ENCODE assay signal across 9 cellular contexts in the genomic region with DNA sequence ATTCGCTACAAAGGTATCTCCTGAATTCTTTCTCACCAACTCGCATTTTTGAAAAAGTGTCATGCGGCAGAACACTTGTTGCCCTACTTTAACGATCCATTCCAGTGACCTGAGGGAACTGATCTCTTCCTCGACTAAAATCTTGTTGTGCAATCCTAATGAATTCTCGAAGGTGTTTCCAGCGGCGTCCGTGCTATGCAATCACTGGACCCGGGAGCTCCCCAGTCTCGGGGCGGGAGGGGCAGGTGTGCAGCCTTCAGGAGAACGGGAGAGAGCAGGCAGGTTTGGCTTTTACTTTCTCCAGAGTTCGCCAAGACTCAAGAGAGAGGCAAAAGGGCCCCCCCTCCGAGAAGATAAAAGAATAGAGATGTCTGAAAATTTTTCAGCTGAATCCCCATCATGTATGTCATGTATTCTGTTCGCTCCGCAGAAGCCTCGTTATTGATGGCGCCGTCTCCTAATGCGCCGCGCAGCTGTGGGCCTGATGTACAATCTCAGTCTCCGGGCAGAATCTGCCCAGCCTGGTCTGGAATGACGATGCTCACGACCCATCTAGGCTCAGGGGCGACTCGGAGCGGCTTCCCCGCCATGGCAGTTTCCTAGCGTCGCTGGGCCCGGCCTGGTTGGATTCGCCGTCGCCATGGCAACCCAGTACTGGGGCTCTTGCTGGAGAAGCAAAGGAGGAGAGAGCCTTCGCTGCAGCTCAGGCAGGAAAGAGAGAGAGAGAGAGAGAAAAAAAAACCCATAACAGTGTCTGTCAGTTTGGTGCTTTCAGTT. TPM values are rescaled to one million over a fixed set of nuclear protein-coding genes. Genes with fewer than 3 reads are reported as not detected.
DNase-seq lines count a peak whose midpoint lies in the region; ATAC-seq and TF ChIP-seq lines count a peak whose summit lies in the region.
"Had no signal": no experiment of that assay in that cellular context is flagged by ENCODE, and none has a peak within 500 bp of the region (broad histone marks: within the 10 kb centered on the region; RNA-seq: fewer than 3 reads in every experiment).

No MANE protein-coding gene starts in this region.

- no peaks in the 10 kb centered on the region for H3K27me3 ChIP-seq in trophoblast cell (ENCODE audit: insufficient read depth, low read length)
- H3K27me3 ChIP-seq in CD4-positive, alpha-beta memory T cell (ENCODE audit: insufficient read depth, low read length), result no peaks in the 10 kb centered on the region
- no peaks in the 10 kb centered on the region for H3K27me3 ChIP-seq in MM.1S (replicated peaks; ENCODE audit: insufficient read depth, low read length)

- H3K79me1 ChIP-seq in trophoblast cell (ENCODE audit: low read length), result no peaks in the 10 kb centered on the region

- H3K9me2 ChIP-seq in MM.1S (replicated peaks; ENCODE audit: insufficient read depth, low read length), result no peaks in the 10 kb centered on the region

- H4K91ac ChIP-seq in trophoblast cell (ENCODE audit: low read depth, low read length), result no peak overlapping the region

- peaks cover 41% of the 10 kb centered on the region for H3F3A ChIP-seq in MM.1S (ENCODE audit: insufficient read depth, low read length)

- H4K20me1 ChIP-seq in MM.1S (ENCODE audit: insufficient read depth, low read length), result no peaks in the 10 kb centered on the region

- no peak overlapping the region for H2BK12ac ChIP-seq in trophoblast cell (ENCODE audit: low read length)

- H4K8ac ChIP-seq in trophoblast cell (ENCODE audit: low read depth, low read length), result no peak overlapping the region

- TF ChIP-seq CTCF in MM.1S (IDR thresholded peaks at IDR 0.05; ENCODE audit: low read length), result no peak

- no peak overlapping the region for H4K12ac ChIP-seq in trophoblast cell (ENCODE audit: low read depth, low read length)

- no peak overlapping the region for H3K27ac Mint-ChIP-seq in CD4-positive, alpha-beta memory T cell
- no peak overlapping the region for H3K27ac Mint-ChIP-seq in T-helper 17 cell

- H2AFZ ChIP-seq in trophoblast cell (ENCODE audit: insufficient read depth, low read length, poor library complexity), result no peak overlapping the region
- no peak overlapping the region for H2AFZ ChIP-seq in MM.1S (ENCODE audit: low read length)

- H3K4me3 ChIP-seq in trophoblast cell (ENCODE audit: low read depth, low read length) (no peak overlapping the region), MM.1S (ENCODE audit: low read length) (no peak overlapping the region)
- H3K4me3 ChIP-seq in CD4-positive, alpha-beta memory T cell (ENCODE audit: low read length in 2 of 2), result no peak overlapping the region

- no peak overlapping the region for H3K18ac ChIP-seq in trophoblast cell (ENCODE audit: low read length)

- H3K9me3 ChIP-seq in trophoblast cell (ENCODE audit: insufficient read depth, low read depth, low read length), result peaks cover 2% of the 10 kb centered on the region
- no peaks in the 10 kb centered on the region for H3K9me3 ChIP-seq in CD4-positive, alpha-beta memory T cell (ENCODE audit: control insufficient read depth in 1 of 2, low read length in 2 of 2)
- no peaks in the 10 kb centered on the region for H3K9me3 ChIP-seq in T-helper 17 cell (ENCODE audit: control insufficient read depth, low read length, poor library complexity, severe bottlenecking)
- H3K9me3 ChIP-seq in MM.1S (replicated peaks; ENCODE audit: insufficient read depth, low read length), result no peaks in the 10 kb centered on the region

- DNase-seq in DMS79 treated with DMSO at 0.1 percent for 48 hours (lab: John Stamatoyannopoulos, UW), result peak; percentile 91
- DNase-seq in NCI-H748 treated with DMSO at 0.1 percent for 48 hours (lab: John Stamatoyannopoulos, UW), result peak; percentile 92
- DNase-seq in head of caudate nucleus, result peak; percentile 71 to 95 (median 90)
- DNase-seq in trophoblast cell, result peak; percentile 33 to 81
- DNase-seq in CD4-positive, alpha-beta memory T cell, result no peak
- no peak for DNase-seq in T-helper 17 cell
- no peak for DNase-seq in activated naive CD4-positive, alpha-beta T cell treated with anti-CD3 and anti-CD28 coated beads, Interleukin-2, amount 50 U/mL, for 16 hours
- no peak for DNase-seq in MM.1S
- DNase-seq: PC-3 had no signal

- intact Hi-C loops in head of caudate nucleus (cut with DNase I), result loop anchor here (2.0 kb wide), 1 partner anchor 38 kb away; a partner anchor contains a TSS
- intact Hi-C loops in CD4-positive, alpha-beta memory T cell (cut with micrococcal nuclease), result no loop called here

- H3K27ac ChIP-seq in trophoblast cell (ENCODE audit: low read depth, low read length) (no peak overlapping the region), MM.1S (ENCODE audit: low read length) (no peak overlapping the region)
- no peak overlapping the region for H3K27ac ChIP-seq in CD4-positive, alpha-beta memory T cell (ENCODE audit: low read depth, low read length)

- no peak overlapping the region for H2AK5ac ChIP-seq in trophoblast cell (ENCODE audit: low read length)

- CTCF ChIA-PET in CD4-positive, alpha-beta memory T cell (lab: Charles Lee; ENCODE audit: partially characterized antibody), result no interaction called here

- H3K79me2 ChIP-seq in trophoblast cell (ENCODE audit: control insufficient read depth, insufficient read depth, low read length, poor library complexity) (no peaks in the 10 kb centered on the region), MM.1S (ENCODE audit: low read length) (peaks cover 69% of the 10 kb centered on the region)

- H2BK5ac ChIP-seq in trophoblast cell (ENCODE audit: low read depth, low read length, poor library complexity), result no peak overlapping the region

- no peak for ATAC-seq in T-helper 17 cell
- ATAC-seq: PC-3 had no signal

- no peak overlapping the region for H3K4me3 Mint-ChIP-seq in CD4-positive, alpha-beta memory T cell
- no peak overlapping the region for H3K4me3 Mint-ChIP-seq in T-helper 17 cell

- H3K4me1 ChIP-seq in trophoblast cell (ENCODE audit: control insufficient read depth in 1 of 2, insufficient read depth in 2 of 2, low read length in 2 of 2), result no peaks in the 10 kb centered on the region
- H3K4me1 ChIP-seq in CD4-positive, alpha-beta memory T cell (ENCODE audit: insufficient read depth, low read length), result no peaks in the 10 kb centered on the region
- peaks cover 55% of the 10 kb centered on the region for H3K4me1 ChIP-seq in MM.1S (ENCODE audit: low read length)

- H3K27me3 Mint-ChIP-seq in CD4-positive, alpha-beta memory T cell, result no peaks in the 10 kb centered on the region
- H3K27me3 Mint-ChIP-seq in T-helper 17 cell, result no peaks in the 10 kb centered on the region

- no peak overlapping the region for H3K9ac ChIP-seq in trophoblast cell (ENCODE audit: low read length)
- no peak overlapping the region for H3K9ac ChIP-seq in MM.1S (ENCODE audit: low read length)

- POLR2A ChIA-PET in CD4-positive, alpha-beta memory T cell (lab: Charles Lee; ENCODE audit: partially characterized antibody), result no interaction called here

- peaks cover 26 to 27% of the 10 kb centered on the region in 2 donors for H3K36me3 Mint-ChIP-seq in CD4-positive, alpha-beta memory T cell
- H3K36me3 Mint-ChIP-seq in T-helper 17 cell (ENCODE audit: low read depth), result no peaks in the 10 kb centered on the region

- H3K4me2 ChIP-seq in trophoblast cell (ENCODE audit: low read length) (no peak overlapping the region), MM.1S (ENCODE audit: low read depth, low read length) (no peak overlapping the region)

- no peaks in the 10 kb centered on the region for H3K4me1 Mint-ChIP-seq in CD4-positive, alpha-beta memory T cell
- H3K4me1 Mint-ChIP-seq in T-helper 17 cell, result peaks cover 3% of the 10 kb centered on the region

- H3K23ac ChIP-seq in trophoblast cell (ENCODE audit: low read length), result no peak overlapping the region

- no peak overlapping the region for H2BK120ac ChIP-seq in trophoblast cell (ENCODE audit: insufficient read depth, low read length, poor library complexity)

- no peaks in the 10 kb centered on the region for H3K36me3 ChIP-seq in trophoblast cell (ENCODE audit: control insufficient read depth in 1 of 2, insufficient read depth in 2 of 2, low read length in 2 of 2)
- H3K36me3 ChIP-seq in CD4-positive, alpha-beta memory T cell (ENCODE audit: insufficient read depth, low read length), result no peaks in the 10 kb centered on the region
- peaks cover 15% of the 10 kb centered on the region for H3K36me3 ChIP-seq in MM.1S (replicated peaks; ENCODE audit: insufficient read depth, low read length)

- H3K14ac ChIP-seq in trophoblast cell (ENCODE audit: low read length), result no peak overlapping the region

- H3K9me3 Mint-ChIP-seq in CD4-positive, alpha-beta memory T cell, result peaks cover 0 to 3% (median 0%) of the 10 kb centered on the region in 8 donors

- H3K4ac ChIP-seq in trophoblast cell (ENCODE audit: low read depth, low read length), result no peak overlapping the region

- no CpG with 5 or more reads among the region's 37 CpGs for whole genome bisulfite sequencing in trophoblast cell (ENCODE audit: extremely low coverage, insufficient coverage, insufficient read length)

RNA-seq across cellular contexts. Expression of a gene that starts 38.3 kb away (rescaled TPM):
- 0.21 and 0.22 TPM in 2 replicates for polyA plus RNA-seq in trophoblast cell (2013)
- total RNA-seq in CD4-positive, alpha-beta memory T cell, result 10 to 100 TPM; 26.4 to 27.6 TPM
- polyA plus RNA-seq in CD4-positive, alpha-beta memory T cell, result 1 to 10 TPM; 2.9 to 8.3 TPM
- total RNA-seq in T-helper 17 cell, result 10 to 100 TPM; 26.5 to 30.6 TPM

Comparison
In these comparisons a context has a peak if more than half of its experiments do, and no peak if none do; other contexts are left out.
1. DNase-seq: peak in DMS79 treated with DMSO at 0.1 percent for 48 hours (single experiment), NCI-H748 treated with DMSO at 0.1 percent for 48 hours (single experiment), head of caudate nucleus (42 of 42) and trophoblast cell (2 of 2); none in CD4-positive, alpha-beta memory T cell (0 of 5), T-helper 17 cell (0 of 3), activated naive CD4-positive, alpha-beta T cell treated with anti-CD3 and anti-CD28 coated beads, Interleukin-2, amount 50 U/mL, for 16 hours (single experiment) and MM.1S (single experiment).